In the genomic region with DNA sequence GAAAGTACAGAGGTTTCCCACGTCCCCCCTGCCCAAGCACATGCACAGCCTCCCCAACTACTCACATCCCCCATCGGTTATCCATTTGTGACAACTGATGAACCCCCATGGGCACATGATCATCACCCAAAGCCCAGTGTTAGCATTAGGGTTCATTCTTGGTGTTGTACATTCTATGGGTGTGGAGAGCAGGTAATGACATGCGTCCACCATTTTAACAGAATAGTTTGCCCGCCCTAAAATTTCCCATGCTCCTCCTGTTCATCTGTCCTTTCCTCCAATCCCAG, we compare ENCODE assay signal across 14 cellular contexts.
A peak's percentile ranks its signal among the peaks of the same experiment; 100 is the strongest.
DNase-seq lines count a peak whose midpoint lies in the region; ATAC-seq and TF ChIP-seq lines count a peak whose summit lies in the region.
"Had no signal": no experiment of that assay in that cellular context is flagged by ENCODE, and none has a peak within 500 bp of the region (broad histone marks: within the 10 kb centered on the region; RNA-seq: fewer than 3 reads in every experiment).

No MANE protein-coding gene starts in this region.

- no peak for TF ChIP-seq CTCF in RWPE1 (conservative IDR thresholded peaks at IDR 0.05; ENCODE audit: low read depth)

- POLR2A ChIA-PET in RWPE1 (lab: Yijun Ruan, JAX; ENCODE audit: low non-redundant PET), result no interaction called here

- CTCF ChIA-PET in RWPE1 (lab: Yijun Ruan, JAX), result interaction anchor here (0.7 to 1.0 kb wide), 2 partner anchors 12 to 262 kb away, joined by 4 to 5 read pairs; no protein-coding TSS in a partner anchor

- DNase-seq in stimulated activated naive CD8-positive, alpha-beta T cell treated with anti-CD3 and anti-CD28 coated beads, Interleukin-15, Interleukin-2, amounts not matched to agents 100 U/mL and 50 U/mL, for 24 hours, result no peak
- DNase-seq in stimulated activated naive B cell treated with anti-CD40 and anti-IgM and Interleukin-4, amounts not matched to agents 10 μg/mL and 1 μg/mL and 100 μg/mL, for 72 hours, result peak; percentile 69
- DNase-seq in stimulated activated effector memory CD8-positive, alpha-beta T cell treated with anti-CD3 and anti-CD28 coated beads, Interleukin-12 subunit alpha, Interleukin-12 subunit beta, amount 100 ng/mL, for 72 hours (ENCODE audit: low spot score in 2 of 2), result no peak
- no peak for DNase-seq in RWPE1 (ENCODE audit: low spot score)
- no peak for DNase-seq in NCI-H2171 treated with DMSO at 0.1 percent for 48 hours (lab: John Stamatoyannopoulos, UW)
- DNase-seq: activated CD4-positive, alpha-beta T cell treated with anti-CD3 and anti-CD28 coated beads for 1 hour; activated naive CD8-positive, alpha-beta T cell treated with anti-CD3 and anti-CD28 coated beads, Interleukin-2, amount 10 ng/mL, durations not matched to agents 7 days and 5 days; caudate nucleus; gastrocnemius medialis; NCI-H2171; tibial artery had no signal

- peak overlapping the region; percentile 81 for H3K27ac Mint-ChIP-seq in stimulated activated naive CD8-positive, alpha-beta T cell treated with anti-CD3 and anti-CD28 coated beads, Interleukin-15, Interleukin-2, amounts not matched to agents 100 ng/mL and 50 ng/mL, for 24 hours
- H3K27ac Mint-ChIP-seq in stimulated activated naive B cell treated with anti-CD40 and anti-IgM and Interleukin-4, amounts not matched to agents 10 μg/mL and 1 μg/mL and 100 μg/mL, for 72 hours, result peak overlapping the region; percentile 32
- no peak overlapping the region for H3K27ac Mint-ChIP-seq in stimulated activated effector memory CD8-positive, alpha-beta T cell treated with anti-CD3 and anti-CD28 coated beads, Interleukin-12 subunit alpha, Interleukin-12 subunit beta, amount 100 ng/mL, for 72 hours
- H3K27ac Mint-ChIP-seq: activated naive CD8-positive, alpha-beta T cell treated with anti-CD3 and anti-CD28 coated beads, Interleukin-2, amount 10 ng/mL, durations not matched to agents 7 days and 5 days had no signal

- peaks cover 14% of the 10 kb centered on the region for H3K4me1 Mint-ChIP-seq in stimulated activated naive CD8-positive, alpha-beta T cell treated with anti-CD3 and anti-CD28 coated beads, Interleukin-15, Interleukin-2, amounts not matched to agents 100 ng/mL and 50 ng/mL, for 24 hours (ENCODE audit: low read depth)
- peaks cover 61 to 87% of the 10 kb centered on the region in 2 donors for H3K4me1 Mint-ChIP-seq in stimulated activated naive B cell treated with anti-CD40 and anti-IgM and Interleukin-4, amounts not matched to agents 10 μg/mL and 1 μg/mL and 100 μg/mL, for 72 hours
- no peaks in the 10 kb centered on the region for H3K4me1 Mint-ChIP-seq in stimulated activated effector memory CD8-positive, alpha-beta T cell treated with anti-CD3 and anti-CD28 coated beads, Interleukin-12 subunit alpha, Interleukin-12 subunit beta, amount 100 ng/mL, for 72 hours
- H3K4me1 Mint-ChIP-seq: activated naive CD8-positive, alpha-beta T cell treated with anti-CD3 and anti-CD28 coated beads, Interleukin-2, amount 10 ng/mL, durations not matched to agents 7 days and 5 days had no signal

- H3K9me3 Mint-ChIP-seq in stimulated activated naive CD8-positive, alpha-beta T cell treated with anti-CD3 and anti-CD28 coated beads, Interleukin-15, Interleukin-2, amounts not matched to agents 100 ng/mL and 50 ng/mL, for 24 hours, result no peaks in the 10 kb centered on the region
- peaks cover 3 to 6% of the 10 kb centered on the region in 2 donors for H3K9me3 Mint-ChIP-seq in stimulated activated naive B cell treated with anti-CD40 and anti-IgM and Interleukin-4, amounts not matched to agents 10 μg/mL and 1 μg/mL and 100 μg/mL, for 72 hours
- no peaks in the 10 kb centered on the region for H3K9me3 Mint-ChIP-seq in stimulated activated effector memory CD8-positive, alpha-beta T cell treated with anti-CD3 and anti-CD28 coated beads, Interleukin-12 subunit alpha, Interleukin-12 subunit beta, amount 100 ng/mL, for 72 hours
- H3K9me3 Mint-ChIP-seq: activated naive CD8-positive, alpha-beta T cell treated with anti-CD3 and anti-CD28 coated beads, Interleukin-2, amount 10 ng/mL, durations not matched to agents 7 days and 5 days had no signal

- peaks cover 8% of the 10 kb centered on the region for H3K27me3 Mint-ChIP-seq in stimulated activated naive CD8-positive, alpha-beta T cell treated with anti-CD3 and anti-CD28 coated beads, Interleukin-15, Interleukin-2, amounts not matched to agents 100 ng/mL and 50 ng/mL, for 24 hours
- H3K27me3 Mint-ChIP-seq in stimulated activated naive B cell treated with anti-CD40 and anti-IgM and Interleukin-4, amounts not matched to agents 10 μg/mL and 1 μg/mL and 100 μg/mL, for 72 hours, result no peaks in the 10 kb centered on the region

- no peak overlapping the region for H3K27ac ChIP-seq in RWPE1
- H3K27ac ChIP-seq: gastrocnemius medialis, tibial artery had no signal

- no peaks in the 10 kb centered on the region for H3K36me3 Mint-ChIP-seq in stimulated activated naive CD8-positive, alpha-beta T cell treated with anti-CD3 and anti-CD28 coated beads, Interleukin-15, Interleukin-2, amounts not matched to agents 100 ng/mL and 50 ng/mL, for 24 hours (ENCODE audit: low read depth)
- peaks cover 7 to 16% of the 10 kb centered on the region in 2 donors for H3K36me3 Mint-ChIP-seq in stimulated activated naive B cell treated with anti-CD40 and anti-IgM and Interleukin-4, amounts not matched to agents 10 μg/mL and 1 μg/mL and 100 μg/mL, for 72 hours
- no peaks in the 10 kb centered on the region for H3K36me3 Mint-ChIP-seq in stimulated activated effector memory CD8-positive, alpha-beta T cell treated with anti-CD3 and anti-CD28 coated beads, Interleukin-12 subunit alpha, Interleukin-12 subunit beta, amount 100 ng/mL, for 72 hours
- H3K36me3 Mint-ChIP-seq: activated naive CD8-positive, alpha-beta T cell treated with anti-CD3 and anti-CD28 coated beads, Interleukin-2, amount 10 ng/mL, durations not matched to agents 7 days and 5 days had no signal

- H3K4me3 Mint-ChIP-seq in stimulated activated naive CD8-positive, alpha-beta T cell treated with anti-CD3 and anti-CD28 coated beads, Interleukin-15, Interleukin-2, amounts not matched to agents 100 ng/mL and 50 ng/mL, for 24 hours, result peak overlapping the region; percentile 37
- H3K4me3 Mint-ChIP-seq in stimulated activated naive B cell treated with anti-CD40 and anti-IgM and Interleukin-4, amounts not matched to agents 10 μg/mL and 1 μg/mL and 100 μg/mL, for 72 hours, result peak overlapping the region; percentile 2 to 52
- no peak overlapping the region for H3K4me3 Mint-ChIP-seq in stimulated activated effector memory CD8-positive, alpha-beta T cell treated with anti-CD3 and anti-CD28 coated beads, Interleukin-12 subunit alpha, Interleukin-12 subunit beta, amount 100 ng/mL, for 72 hours
- H3K4me3 Mint-ChIP-seq: activated naive CD8-positive, alpha-beta T cell treated with anti-CD3 and anti-CD28 coated beads, Interleukin-2, amount 10 ng/mL, durations not matched to agents 7 days and 5 days had no signal

- no peak for ATAC-seq in stimulated activated naive CD8-positive, alpha-beta T cell treated with anti-CD3 and anti-CD28 coated beads, Interleukin-15, Interleukin-2, amounts not matched to agents 100 U/mL and 50 U/mL, for 24 hours
- ATAC-seq in HG02623 (IDR thresholded peaks at IDR 0.05; ENCODE audit: unreplicated experiment), result peak; percentile 14
- ATAC-seq in HG03460 (IDR thresholded peaks at IDR 0.05; ENCODE audit: unreplicated experiment), result peak; percentile 34
- ATAC-seq in stimulated activated naive B cell treated with anti-CD40 and anti-IgM and Interleukin-4, amounts not matched to agents 10 μg/mL and 1 μg/mL and 100 μg/mL, for 72 hours (replicated peaks), result peak; percentile 60 to 63
- ATAC-seq in stimulated activated effector memory CD8-positive, alpha-beta T cell treated with anti-CD3 and anti-CD28 coated beads, Interleukin-12 subunit alpha, Interleukin-12 subunit beta, amount 100 ng/mL, for 72 hours, result no peak
- ATAC-seq: gastrocnemius medialis had no signal

Comparison
In these comparisons a context has a peak if more than half of its experiments do, and no peak if none do; other contexts are left out.
1. ATAC-seq: peak in HG02623 (single experiment), HG03460 (single experiment) and stimulated activated naive B cell treated with anti-CD40 and anti-IgM and Interleukin-4, amounts not matched to agents 10 μg/mL and 1 μg/mL and 100 μg/mL, for 72 hours (2 of 2); none in stimulated activated naive CD8-positive, alpha-beta T cell treated with anti-CD3 and anti-CD28 coated beads, Interleukin-15, Interleukin-2, amounts not matched to agents 100 U/mL and 50 U/mL, for 24 hours (single experiment) and stimulated activated effector memory CD8-positive, alpha-beta T cell treated with anti-CD3 and anti-CD28 coated beads, Interleukin-12 subunit alpha, Interleukin-12 subunit beta, amount 100 ng/mL, for 72 hours (single experiment).